ENCODE assay signal across 7 cellular contexts in genomic region chr15:58332676-58333400, GRCh38.
DNase-seq lines count a peak whose midpoint lies in the region; ATAC-seq and TF ChIP-seq lines count a peak whose summit lies in the region.

No MANE protein-coding gene starts in this region.

- peak overlapping the region; percentile 51 for H3K4me2 ChIP-seq in osteoblast (ENCODE audit: insufficient read depth, low read length)

- POLR2A ChIA-PET in Panc1 (lab: Charles Lee): interaction anchor here (0.9 to 1.1 kb wide), 2 partner anchors 13 to 67 kb away, joined by 5 read pairs; no protein-coding TSS in a partner anchor

- BruUV-seq in Panc1 (replicated peaks; lab: Mats Ljungman, UMichigan): no TSS peak

- H3K4me1 ChIP-seq in Panc1 (ENCODE audit: control insufficient read depth, insufficient read depth, low read length) (peaks cover 31% of the 10 kb centered on the region), osteoblast (ENCODE audit: insufficient read depth, low read length) (peaks cover 27% of the 10 kb centered on the region)

- no peaks in the 10 kb centered on the region for H3K79me2 ChIP-seq in osteoblast (ENCODE audit: insufficient read depth, low read length)

- H3K9me3 ChIP-seq in Panc1 (ENCODE audit: control insufficient read depth, insufficient read depth, low read depth, low read length) (no peaks in the 10 kb centered on the region), osteoblast (ENCODE audit: low read depth, low read length) (no peaks in the 10 kb centered on the region)

- H2AFZ ChIP-seq in osteoblast (ENCODE audit: low read length): peak overlapping the region; percentile 59

- in situ Hi-C loops in Panc1 (cut with HindIII; ENCODE audit: low pct_unique_long_range_greater_than_20kb, low sequenced_read_pairs): no loop called here

- H4K20me1 ChIP-seq in osteoblast (ENCODE audit: insufficient read depth, low read length): no peaks in the 10 kb centered on the region

- H3K4me3 ChIP-seq in Panc1 (ENCODE audit: low read depth in 2 of 2, low read length in 2 of 2) (no peak overlapping the region), epithelial cell of esophagus (ENCODE audit: low read length) (no peak overlapping the region), osteoblast (ENCODE audit: insufficient read depth, low read length) (no peak overlapping the region)

- intact Hi-C loops in Panc1 (cut with micrococcal nuclease; ENCODE audit: unreplicated experiment): no loop called here

- CTCF ChIA-PET in Panc1 (lab: Charles Lee): no interaction called here

- H3K36me3 ChIP-seq in Panc1 (ENCODE audit: control insufficient read depth, insufficient read depth, low read length) (no peaks in the 10 kb centered on the region), osteoblast (ENCODE audit: insufficient read depth, low read length) (no peaks in the 10 kb centered on the region)

- H3K27me3 ChIP-seq in Panc1 (ENCODE audit: control insufficient read depth, insufficient read depth, low read length): no peaks in the 10 kb centered on the region
- H3K27me3 ChIP-seq in osteoblast (ENCODE audit: insufficient read depth, low read length): no peaks in the 10 kb centered on the region

- TF ChIP-seq CTCF in Panc1 (IDR thresholded peaks at IDR 0.05) (no peak), epithelial cell of esophagus (IDR thresholded peaks at IDR 0.05; ENCODE audit: insufficient read depth, low read depth, low read length, missing control alignments) (no peak), osteoblast (IDR thresholded peaks at IDR 0.05; ENCODE audit: extremely low read depth, low read depth, low read length) (no peak)

- peak overlapping the region; percentile 89 for H3K27ac ChIP-seq in Panc1 (ENCODE audit: low read length)
- peak overlapping the region; percentile 92 for H3K27ac ChIP-seq in osteoblast (ENCODE audit: low read depth, low read length)

- DNase-seq in HCEC 1CT (peak; percentile 94), Panc1 (ENCODE audit: low read depth, low spot score) (peak; percentile 69), epithelial cell of esophagus (ENCODE audit: low read depth) (peak; percentile 43), osteoblast (ENCODE audit: insufficient read length, low spot score, missing footprints) (no peak), mucosa of gallbladder (ENCODE audit: low spot score) (no peak), RKO (ENCODE audit: low spot score) (no peak), NCI-H345 (lab: John Stamatoyannopoulos, UW) (no peak)

- peak; percentile 58 for ATAC-seq in Panc1

Comparison
In these comparisons a context has a peak if more than half of its experiments do, and no peak if none do; other contexts are left out.
1. DNase-seq: peak in HCEC 1CT (single experiment), Panc1 (single experiment) and epithelial cell of esophagus (single experiment); none in osteoblast (single experiment), mucosa of gallbladder (single experiment), RKO (single experiment) and NCI-H345 (single experiment).